In genomic region chr9:125255781-125256391, GRCh38 we compare ENCODE assay signal across 9 cellular contexts. TPM values are rescaled to one million over a fixed set of nuclear protein-coding genes. Genes with fewer than 3 reads are reported as not detected.
DNase-seq lines count a peak whose midpoint lies in the region; ATAC-seq and TF ChIP-seq lines count a peak whose summit lies in the region.
"Had no signal": no experiment of that assay in that cellular context is flagged by ENCODE, and none has a peak within 500 bp of the region (broad histone marks: within the 10 kb centered on the region; RNA-seq: fewer than 3 reads in every experiment).

No MANE protein-coding gene starts in this region.

- no peaks in the 10 kb centered on the region for H3K9me3 ChIP-seq in RWPE2 (ENCODE audit: severe bottlenecking)

- H3K4me3 ChIP-seq in BJ (ENCODE audit: low read depth, low read length), result no peak overlapping the region
- no peak overlapping the region for H3K4me3 ChIP-seq in RWPE2 (ENCODE audit: severe bottlenecking)
- no peak overlapping the region for H3K4me3 ChIP-seq in foreskin fibroblast (ENCODE audit: low read depth in 1 of 2, low read length in 2 of 2)

- H3K36me3 ChIP-seq in BJ (ENCODE audit: control insufficient read depth, insufficient read depth, low read length) (no peaks in the 10 kb centered on the region), RWPE2 (ENCODE audit: low read depth) (no peaks in the 10 kb centered on the region)

- no peak overlapping the region for H3K27ac ChIP-seq in RWPE2 (ENCODE audit: poor library complexity, severe bottlenecking)

- H3K4me1 ChIP-seq in RWPE2 (ENCODE audit: insufficient read depth, poor library complexity, severe bottlenecking), result no peaks in the 10 kb centered on the region

- ATAC-seq in RWPE2 (ENCODE audit: low read depth), result peak; percentile 54; the same call in 2 of the 3 replicates
- ATAC-seq in HG03378 (IDR thresholded peaks at IDR 0.05; ENCODE audit: unreplicated experiment), result no peak
- no peak for ATAC-seq in HG03354 (IDR thresholded peaks at IDR 0.05; ENCODE audit: poor library complexity, severe bottlenecking, unreplicated experiment)

- CTCF ChIA-PET in BJ (lab: Yijun Ruan, JAX), result interaction anchor here (0.8 to 1.6 kb wide), 6 partner anchors 12 to 118 kb away, joined by 3 to 4 read pairs (median 3); no protein-coding TSS in a partner anchor

- POLR2A ChIA-PET in BJ (lab: Charles Lee), result no interaction called here

- TF ChIP-seq CTCF in BJ (IDR thresholded peaks at IDR 0.05; ENCODE audit: insufficient read depth, low read depth, low read length) (peak; percentile 11; the same call in 1 of the 2 replicates), GM13976 (IDR thresholded peaks at IDR 0.05; ENCODE audit: borderline replicate concordance, control extremely low read depth, extremely low read depth, insufficient read depth, missing control alignments) (no peak), RWPE2 (IDR thresholded peaks at IDR 0.05; ENCODE audit: poor library complexity, severe bottlenecking) (peak; percentile 45), foreskin fibroblast (IDR thresholded peaks at IDR 0.05; ENCODE audit: low read depth, low read length) (peak; percentile 6)

- DNase-seq in BJ (ENCODE audit: low read depth) (no peak), GM13976 (ENCODE audit: low spot score) (peak; percentile 47), RWPE2 (ENCODE audit: low spot score) (no peak), foreskin fibroblast (no peak), NCI-H2227 treated with DMSO at 0.1 percent for 48 hours (lab: John Stamatoyannopoulos, UW) (no peak), kidney glomerular epithelial cell (lab: John Stamatoyannopoulos, UW) (no peak)
- DNase-seq: caudate nucleus had no signal

- in situ Hi-C loops in GM13976 (cut with MboI; ENCODE audit: low sequenced_read_pairs, unreplicated experiment), result no loop called here

- no peaks in the 10 kb centered on the region for H3K27me3 ChIP-seq in BJ (ENCODE audit: control insufficient read depth, insufficient read depth, low read length)
- H3K27me3 ChIP-seq in RWPE2 (ENCODE audit: insufficient read depth, poor library complexity, severe bottlenecking), result no peaks in the 10 kb centered on the region

RNA-seq across cellular contexts. Expression of gene GAPVD1, which starts 5.7 kb away (rescaled TPM):
- polyA plus RNA-seq in BJ (2011; rRNA removed), result 11.6 and 15.8 TPM in 2 replicates
- polyA minus RNA-seq in BJ (2011; rRNA and poly(A)+ RNA removed), result 17.9 and 24.2 TPM in 2 replicates

RNA-seq across cellular contexts. Expression of gene HSPA5, which starts 14.7 kb away (rescaled TPM):
- 215 and 305 TPM in 2 replicates for polyA plus RNA-seq in BJ (2011; rRNA removed)
- 140 and 185 TPM in 2 replicates for polyA minus RNA-seq in BJ (2011; rRNA and poly(A)+ RNA removed)

RNA-seq across cellular contexts. Expression of gene RABEPK, which starts 55.5 kb away (rescaled TPM):
- polyA plus RNA-seq in BJ (2011; rRNA removed), result 43.6 and 53.6 TPM in 2 replicates
- 13.1 and 21.8 TPM in 2 replicates for polyA minus RNA-seq in BJ (2011; rRNA and poly(A)+ RNA removed)
